In genomic region chr10:93481213-93481930, GRCh38 we compare ENCODE assay signal across 1 cellular context.
TF ChIP-seq lines count a peak whose summit lies in the region.

No MANE protein-coding gene starts in this region.

TF ChIP-seq in IMR-90, 13 proteins besides CTCF, POLR2A, EP300 and RAD21 (continued from another document):
- TF ChIP-seq USF2 (IDR thresholded peaks at IDR 0.05; ENCODE audit: low read depth, low read length) (no peak), BHLHE40 (IDR thresholded peaks at IDR 0.05; ENCODE audit: low read depth, low read length) (no peak)
